13 cellular contexts compared by ENCODE assay signal in the genomic region with DNA sequence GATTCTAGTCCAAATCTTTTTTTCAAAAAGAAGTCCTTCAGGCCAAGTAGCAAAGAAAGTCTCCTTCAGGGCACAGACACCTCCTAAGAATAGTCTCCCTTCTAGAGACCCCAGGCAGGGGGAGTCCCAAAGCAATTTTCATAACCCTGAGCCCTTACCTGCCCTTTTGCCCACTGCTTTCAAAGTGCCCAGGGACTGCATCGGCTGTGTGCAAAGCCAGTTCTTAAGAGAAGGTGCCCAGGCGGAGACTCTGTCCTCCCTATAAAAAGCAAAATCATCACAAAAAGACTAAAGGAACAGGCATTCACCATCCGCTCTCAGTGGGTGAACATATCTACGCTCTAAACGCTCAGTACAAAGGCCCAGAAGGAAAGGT. TPM values are rescaled to one million over a fixed set of nuclear protein-coding genes. Genes with fewer than 3 reads are reported as not detected.
DNase-seq lines count a peak whose midpoint lies in the region; ATAC-seq and TF ChIP-seq lines count a peak whose summit lies in the region.
"Had no signal": no experiment of that assay in that cellular context is flagged by ENCODE, and none has a peak within 500 bp of the region (broad histone marks: within the 10 kb centered on the region; RNA-seq: fewer than 3 reads in every experiment).

No MANE protein-coding gene starts in this region.

- TF ChIP-seq RAD21 in SK-N-SH (IDR thresholded peaks at IDR 0.05; ENCODE audit: low read length) = no peak

- WGBS in SK-N-SH (ENCODE audit: low lambda C conversion rate) = 96% methylated on average over 5 of the region's 5 CpGs

- TF ChIP-seq EP300 in SK-N-SH (IDR thresholded peaks at IDR 0.05; ENCODE audit: borderline replicate concordance in 1 of 2, low read depth in 1 of 2, low read length in 1 of 2) = no peak

- H2AFZ ChIP-seq in SK-N-SH (ENCODE audit: low read depth) (0 out of 2 replicates have a peak overlapping the region, but pooled peaks have one; percentile 55), osteoblast (ENCODE audit: low read length) (no peak overlapping the region)

- H3K27ac ChIP-seq in CD4-positive, CD25-positive, alpha-beta regulatory T cell (ENCODE audit: insufficient read depth, low read length, poor library complexity, severe bottlenecking) = no peak overlapping the region
- H3K27ac ChIP-seq in SK-N-SH (ENCODE audit: low read depth in 2 of 2, low read length in 1 of 2) (peak overlapping the region; percentile 78 to 91), osteoblast (ENCODE audit: low read depth, low read length) (peak overlapping the region; percentile 84)
- H3K27ac ChIP-seq: testis had no signal

- H3K4me3 ChIP-seq in CD4-positive, CD25-positive, alpha-beta regulatory T cell (ENCODE audit: low read depth, low read length) = no peak overlapping the region
- H3K4me3 ChIP-seq in SK-N-SH (ENCODE audit: low read depth in 2 of 2, low read length in 1 of 2) (no peak overlapping the region), osteoblast (ENCODE audit: insufficient read depth, low read length) (peak overlapping the region; percentile 16), MG63 (no peak overlapping the region)
- H3K4me3 ChIP-seq: ovary, Peyer's patch, testis had no signal

- H3K4me1 Mint-ChIP-seq in CD4-positive, CD25-positive, alpha-beta regulatory T cell = peaks cover 4 to 33% (median 12%) of the 10 kb centered on the region in 4 donors
- peaks cover 9 to 13% of the 10 kb centered on the region in 2 donors for H3K4me1 Mint-ChIP-seq in effector memory CD8-positive, alpha-beta T cell (ENCODE audit: low read depth in 2 of 2)

- peaks cover 34% of the 10 kb centered on the region for H3F3A ChIP-seq in SK-N-SH (replicated peaks; ENCODE audit: insufficient read depth)

- H3K9me3 ChIP-seq in CD4-positive, CD25-positive, alpha-beta regulatory T cell (ENCODE audit: control insufficient read depth in 2 of 2, low read length in 2 of 2) = no peaks in the 10 kb centered on the region
- H3K9me3 ChIP-seq in SK-N-SH (no peaks in the 10 kb centered on the region), osteoblast (ENCODE audit: low read depth, low read length) (no peaks in the 10 kb centered on the region), MG63 (no peaks in the 10 kb centered on the region)
- H3K9me3 ChIP-seq: ovary, Peyer's patch, testis had no signal

- H3K27me3 ChIP-seq in CD4-positive, CD25-positive, alpha-beta regulatory T cell (ENCODE audit: control insufficient read depth, insufficient read depth, low read length) = no peaks in the 10 kb centered on the region
- no peaks in the 10 kb centered on the region for H3K27me3 ChIP-seq in SK-N-SH (ENCODE audit: insufficient read depth)
- no peaks in the 10 kb centered on the region for H3K27me3 ChIP-seq in osteoblast (ENCODE audit: insufficient read depth, low read length)
- H3K27me3 ChIP-seq in MG63 = no peaks in the 10 kb centered on the region
- H3K27me3 ChIP-seq: ovary, Peyer's patch, testis had no signal

- H3K79me2 ChIP-seq in SK-N-SH (ENCODE audit: insufficient read depth) = no peaks in the 10 kb centered on the region; the same call in 1 of the 2 replicates
- H3K79me2 ChIP-seq in osteoblast (ENCODE audit: insufficient read depth, low read length) = no peaks in the 10 kb centered on the region

- ATAC-seq in CD4-positive, CD25-positive, alpha-beta regulatory T cell (ENCODE audit: low read depth in 2 of 2) = no peak
- ATAC-seq in effector memory CD8-positive, alpha-beta T cell (replicated peaks) = no peak
- no peak for ATAC-seq in GM21529 (IDR thresholded peaks at IDR 0.05; ENCODE audit: unreplicated experiment)

- DNase-seq in CD4-positive, CD25-positive, alpha-beta regulatory T cell = no peak
- DNase-seq in SK-N-SH (no peak), osteoblast (ENCODE audit: insufficient read length, low spot score, missing footprints) (no peak), NCI-H2081 (lab: John Stamatoyannopoulos, UW) (no peak), MG63 (no peak), NCI-H146 (lab: John Stamatoyannopoulos, UW) (no peak)
- DNase-seq in effector memory CD8-positive, alpha-beta T cell = no peak
- DNase-seq: immature natural killer cell, NCI-H2227 treated with DMSO at 0.1 percent for 48 hours, Peyer's patch had no signal

- CTCF ChIA-PET in SK-N-SH (lab: Yijun Ruan, JAX) = interaction anchor here (1.1 to 6.2 kb wide), 4 partner anchors 8 to 71 kb away, joined by 5 to 54 read pairs (median 25); partner anchors contain the start of gene ELK4

- H3K9me3 Mint-ChIP-seq in CD4-positive, CD25-positive, alpha-beta regulatory T cell = no peaks in the 10 kb centered on the region
- no peaks in the 10 kb centered on the region for H3K9me3 Mint-ChIP-seq in effector memory CD8-positive, alpha-beta T cell
- H3K9me3 Mint-ChIP-seq: immature natural killer cell had no signal

- H4K20me1 ChIP-seq in SK-N-SH (ENCODE audit: insufficient read depth) (no peaks in the 10 kb centered on the region; the same call in 1 of the 2 replicates), osteoblast (ENCODE audit: insufficient read depth, low read length) (no peaks in the 10 kb centered on the region)

- peaks cover 3% of the 10 kb centered on the region for H3K4me1 ChIP-seq in CD4-positive, CD25-positive, alpha-beta regulatory T cell (ENCODE audit: control insufficient read depth, insufficient read depth, low read length, poor library complexity, severe bottlenecking)
- H3K4me1 ChIP-seq in SK-N-SH (ENCODE audit: control insufficient read depth in 1 of 2, insufficient read depth in 2 of 2, low read depth in 1 of 2, low read length in 1 of 2) (peaks cover 15 to 27% of the 10 kb centered on the region in 2 experiments), osteoblast (ENCODE audit: insufficient read depth, low read length) (peaks cover 27% of the 10 kb centered on the region)

- H3K9ac ChIP-seq in SK-N-SH = peak overlapping the region; percentile 4; the same call in 1 of the 2 replicates

- H3K36me3 ChIP-seq in CD4-positive, CD25-positive, alpha-beta regulatory T cell (ENCODE audit: control insufficient read depth, insufficient read depth, low read length) = peaks cover 39% of the 10 kb centered on the region
- H3K36me3 ChIP-seq in SK-N-SH (replicated peaks in 1 of 2; ENCODE audit: control insufficient read depth in 1 of 2, insufficient read depth in 2 of 2, low read length in 1 of 2) (peaks cover 6 to 26% of the 10 kb centered on the region in 2 experiments), osteoblast (ENCODE audit: insufficient read depth, low read length) (no peaks in the 10 kb centered on the region), MG63 (peaks cover 24% of the 10 kb centered on the region)
- H3K36me3 ChIP-seq: ovary had no signal

- TF ChIP-seq CTCF in SK-N-SH (IDR thresholded peaks at IDR 0.05) (no peak), osteoblast (IDR thresholded peaks at IDR 0.05; ENCODE audit: extremely low read depth, low read depth, low read length) (no peak)

- H3K9me2 ChIP-seq in SK-N-SH = no peaks in the 10 kb centered on the region

- peak overlapping the region; percentile 68 for H3K4me2 ChIP-seq in SK-N-SH
- H3K4me2 ChIP-seq in osteoblast (ENCODE audit: insufficient read depth, low read length) = peak overlapping the region; percentile 64

- H3K36me3 Mint-ChIP-seq in CD4-positive, CD25-positive, alpha-beta regulatory T cell = peaks cover 37% of the 10 kb centered on the region
- peaks cover 35% of the 10 kb centered on the region for H3K36me3 Mint-ChIP-seq in effector memory CD8-positive, alpha-beta T cell (ENCODE audit: insufficient read depth)

- POLR2A ChIA-PET in SK-N-SH (lab: Yijun Ruan, JAX) = no interaction called here

- no peaks in the 10 kb centered on the region for H3K27me3 Mint-ChIP-seq in CD4-positive, CD25-positive, alpha-beta regulatory T cell
- H3K27me3 Mint-ChIP-seq in effector memory CD8-positive, alpha-beta T cell = no peaks in the 10 kb centered on the region

- peak overlapping the region in 2 of 3 donors; percentile 34 to 52 for H3K27ac Mint-ChIP-seq in CD4-positive, CD25-positive, alpha-beta regulatory T cell
- H3K27ac Mint-ChIP-seq in effector memory CD8-positive, alpha-beta T cell = peak overlapping the region; percentile 9 to 21

- no peak overlapping the region for H3K4me3 Mint-ChIP-seq in CD4-positive, CD25-positive, alpha-beta regulatory T cell
- H3K4me3 Mint-ChIP-seq in effector memory CD8-positive, alpha-beta T cell = no peak overlapping the region
- H3K4me3 Mint-ChIP-seq: immature natural killer cell had no signal

TF ChIP-seq in SK-N-SH, 30 proteins besides CTCF, POLR2A, EP300 and RAD21 (continues in another document):
- TF ChIP-seq SMC3 (IDR thresholded peaks at IDR 0.05; ENCODE audit: low read depth, low read length) (no peak), GABPA (IDR thresholded peaks at IDR 0.05; ENCODE audit: low read depth) (no peak), TAF1 (IDR thresholded peaks at IDR 0.05; ENCODE audit: borderline replicate concordance, low read depth, low read length) (no peak), MEF2A (IDR thresholded peaks at IDR 0.05; ENCODE audit: borderline replicate concordance, low read depth) (no peak)
- TF ChIP-seq, protein P1, sequence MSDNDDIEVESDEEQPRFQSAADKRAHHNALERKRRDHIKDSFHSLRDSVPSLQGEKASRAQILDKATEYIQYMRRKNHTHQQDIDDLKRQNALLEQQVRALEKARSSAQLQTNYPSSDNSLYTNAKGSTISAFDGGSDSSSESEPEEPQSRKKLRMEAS (IDR thresholded peaks at IDR 0.05; ENCODE audit: low read depth) = no peak
- TF ChIP-seq, protein P2, sequence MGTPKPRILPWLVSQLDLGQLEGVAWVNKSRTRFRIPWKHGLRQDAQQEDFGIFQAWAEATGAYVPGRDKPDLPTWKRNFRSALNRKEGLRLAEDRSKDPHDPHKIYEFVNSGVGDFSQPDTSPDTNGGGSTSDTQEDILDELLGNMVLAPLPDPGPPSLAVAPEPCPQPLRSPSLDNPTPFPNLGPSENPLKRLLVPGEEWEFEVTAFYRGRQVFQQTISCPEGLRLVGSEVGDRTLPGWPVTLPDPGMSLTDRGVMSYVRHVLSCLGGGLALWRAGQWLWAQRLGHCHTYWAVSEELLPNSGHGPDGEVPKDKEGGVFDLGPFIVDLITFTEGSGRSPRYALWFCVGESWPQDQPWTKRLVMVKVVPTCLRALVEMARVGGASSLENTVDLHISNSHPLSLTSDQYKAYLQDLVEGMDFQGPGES (IDR thresholded peaks at IDR 0.05; ENCODE audit: low read depth, low read length) = no peak

RNA-seq across cellular contexts. Expression of gene ELK4, which starts 32.2 kb away (rescaled TPM):
- 106 TPM for total RNA-seq in CD4-positive, CD25-positive, alpha-beta regulatory T cell
- 1 to 10 TPM; 3.5 to 4.7 (median 4.6) TPM for polyA plus RNA-seq in CD4-positive, CD25-positive, alpha-beta regulatory T cell
- polyA plus RNA-seq in SK-N-SH (2012; rRNA removed) = 2.6 and 3.8 TPM in 2 replicates
- 4.0 and 5.0 TPM in 2 replicates for polyA plus RNA-seq in SK-N-SH (2012; cell fraction: cytosol; rRNA removed)
- 5.6 and 9.0 TPM in 2 replicates for polyA plus RNA-seq in SK-N-SH (2012; cell fraction: nucleus; rRNA removed)
- total RNA-seq in osteoblast = 27.1 and 30.4 TPM in 2 replicates
- 16.5 and 20.9 TPM in 2 replicates for total RNA-seq in MG63 (2014; rRNA removed; shearing (Covaris generic); ENCODE audit: low replicate concordance)
